Comparison of ENCODE assay signal across 7 cellular contexts in genomic region chr7:7907306-7907705, GRCh38.
"Had no signal": no experiment of that assay in that cellular context is flagged by ENCODE, and none has a peak within 500 bp of the region (broad histone marks: within the 10 kb centered on the region; RNA-seq: fewer than 3 reads in every experiment).

No MANE protein-coding gene starts in this region.

- H3K4me3 Mint-ChIP-seq: GM23338, H9 had no signal

- H3K9ac ChIP-seq: KMS-11 had no signal

- H3K4me2 ChIP-seq: GM23338, KMS-11 had no signal

- DNase-seq: H9, HCEC 1CT, KBM-7 had no signal

- H3K27ac Mint-ChIP-seq: GM23338, H9 had no signal

- FAIRE-seq: H1, HTR-8/SVneo had no signal

- H3K4me3 ChIP-seq: GM23338 had no signal

- H3K27ac ChIP-seq: KMS-11 had no signal

- ATAC-seq: GM23338 had no signal

- H2AFZ ChIP-seq: GM23338 had no signal
